ENCODE assay signal across 18 cellular contexts in the genomic region with DNA sequence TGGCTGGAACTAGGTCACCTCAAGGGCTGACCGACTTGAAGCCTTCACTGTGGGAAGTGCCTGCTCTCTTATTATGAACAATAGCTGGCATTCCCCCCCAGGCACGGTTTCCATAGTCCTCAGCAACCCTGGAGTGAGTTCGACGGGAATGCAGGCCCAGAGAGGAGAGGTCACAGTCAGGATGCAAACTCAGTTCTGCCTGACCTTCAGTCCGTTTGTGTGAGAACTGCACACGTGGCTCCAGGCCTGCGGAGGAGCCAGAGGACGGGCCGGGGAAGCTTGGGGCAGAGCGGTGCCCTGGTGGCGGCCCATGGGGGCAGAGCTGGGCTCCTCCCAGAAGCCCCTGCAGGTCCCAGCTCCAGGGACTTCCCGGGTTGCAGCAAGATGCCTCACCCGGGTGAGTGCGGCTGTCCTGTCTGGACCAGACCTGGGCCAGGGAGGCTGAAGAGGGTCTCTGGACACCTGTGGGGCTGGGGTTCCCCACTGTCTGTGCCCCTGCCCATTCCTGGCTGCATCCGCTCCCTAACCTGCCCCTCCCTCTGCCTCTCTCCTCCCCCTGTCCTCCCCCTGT. TPM values are rescaled to one million over a fixed set of nuclear protein-coding genes. Genes with fewer than 3 reads are reported as not detected.
DNase-seq lines count a peak whose midpoint lies in the region; ATAC-seq, FAIRE-seq and TF ChIP-seq lines count a peak whose summit lies in the region.
"Had no signal": no experiment of that assay in that cellular context is flagged by ENCODE, and none has a peak within 500 bp of the region (broad histone marks: within the 10 kb centered on the region; RNA-seq: fewer than 3 reads in every experiment).

No MANE protein-coding gene starts in this region.

- no peaks in the 10 kb centered on the region for H3K36me3 Mint-ChIP-seq in progenitor cell of endocrine pancreas (ENCODE audit: insufficient read depth)
- H3K36me3 Mint-ChIP-seq: activated naive CD4-positive, alpha-beta T cell treated with anti-CD3 and anti-CD28 coated beads, Interleukin-2, amount 10 ng/mL, durations not matched to agents 7 days and 5 days; memory B cell had no signal

- H3K4me1 ChIP-seq in foreskin keratinocyte, result peaks cover 12% of the 10 kb centered on the region
- H3K4me1 ChIP-seq: upper lobe of right lung had no signal

- no peak for ATAC-seq in HG03439 (IDR thresholded peaks at IDR 0.05; ENCODE audit: unreplicated experiment)
- ATAC-seq in foreskin keratinocyte, result no peak
- ATAC-seq: upper lobe of right lung had no signal

- H3K4me3 Mint-ChIP-seq in progenitor cell of endocrine pancreas (ENCODE audit: low read depth), result no peak overlapping the region
- H3K4me3 Mint-ChIP-seq: activated naive CD4-positive, alpha-beta T cell treated with anti-CD3 and anti-CD28 coated beads, Interleukin-2, amount 10 ng/mL, durations not matched to agents 7 days and 5 days; memory B cell; nephron progenitor cell had no signal

- peak overlapping the region; percentile 7 for H3K27ac ChIP-seq in angular gyrus (ENCODE audit: low read depth, low read length)
- no peak overlapping the region for H3K27ac ChIP-seq in foreskin keratinocyte
- H3K27ac ChIP-seq: upper lobe of right lung had no signal

- no peaks in the 10 kb centered on the region for H3K27me3 ChIP-seq in foreskin keratinocyte
- H3K27me3 ChIP-seq: upper lobe of right lung had no signal

- DNase-seq in H4 (ENCODE audit: low spot score), result peak; percentile 11
- peak; percentile 59 for DNase-seq in iPS-NIHi7 (ENCODE audit: extremely low spot score)
- no peak for DNase-seq in progenitor cell of endocrine pancreas (ENCODE audit: low spot score, unreplicated experiment)
- no peak for DNase-seq in stimulated activated naive CD4-positive, alpha-beta T cell treated with Interleukin-2 at 50 U/mL for 16 hours (lab: John Stamatoyannopoulos, UW)
- DNase-seq in H54 (ENCODE audit: insufficient read length, low spot score), result no peak
- DNase-seq in foreskin keratinocyte, result no peak
- DNase-seq: activated naive CD4-positive, alpha-beta T cell treated with anti-CD3 and anti-CD28 coated beads, Interleukin-2, amount 10 ng/mL, durations not matched to agents 7 days and 5 days; GOT3; KG1; NCI-H2029; NCI-H524; nephron progenitor cell; upper lobe of right lung had no signal

- H3K9me3 Mint-ChIP-seq in progenitor cell of endocrine pancreas (ENCODE audit: low read depth), result no peaks in the 10 kb centered on the region
- H3K9me3 Mint-ChIP-seq: activated naive CD4-positive, alpha-beta T cell treated with anti-CD3 and anti-CD28 coated beads, Interleukin-2, amount 10 ng/mL, durations not matched to agents 7 days and 5 days; memory B cell; nephron progenitor cell had no signal

- peaks cover 3% of the 10 kb centered on the region for H3K4me1 Mint-ChIP-seq in progenitor cell of endocrine pancreas (ENCODE audit: low read depth)
- H3K4me1 Mint-ChIP-seq: activated naive CD4-positive, alpha-beta T cell treated with anti-CD3 and anti-CD28 coated beads, Interleukin-2, amount 10 ng/mL, durations not matched to agents 7 days and 5 days; memory B cell; nephron progenitor cell had no signal

- TF ChIP-seq CTCF in progenitor cell of endocrine pancreas (IDR thresholded peaks at IDR 0.05; ENCODE audit: unreplicated experiment) (peak; percentile 13), foreskin keratinocyte (conservative IDR thresholded peaks at IDR 0.05) (no peak)

- H3K27ac Mint-ChIP-seq in progenitor cell of endocrine pancreas, result no peak overlapping the region
- H3K27ac Mint-ChIP-seq: activated naive CD4-positive, alpha-beta T cell treated with anti-CD3 and anti-CD28 coated beads, Interleukin-2, amount 10 ng/mL, durations not matched to agents 7 days and 5 days; memory B cell had no signal

- FAIRE-seq in H54 (lab: Jason Lieb, UNC), result no peak

- TF ChIP-seq POLR2A in H54 (IDR thresholded peaks at IDR 0.05; ENCODE audit: low read depth, low read length), result no peak

- no peaks in the 10 kb centered on the region for H3K27me3 Mint-ChIP-seq in progenitor cell of endocrine pancreas

RNA-seq across cellular contexts. Expression of gene SLC25A18, which starts 17.2 kb away (rescaled TPM):
- 0.41 and 1.0 TPM in 2 replicates for total RNA-seq in H4 (2014; rRNA removed; shearing (Covaris generic))
- total RNA-seq in progenitor cell of endocrine pancreas, result 2.3 and 2.6 TPM in 2 replicates
- total RNA-seq in foreskin keratinocyte, result not detected in 2 replicates
- polyA plus RNA-seq in foreskin keratinocyte, result not detected in 2 replicates
- total RNA-seq: dermis microvascular lymphatic vessel endothelial cell had no signal
- polyA plus RNA-seq: AG04450 had no signal

RNA-seq across cellular contexts. Expression of gene ATP6V1E1, which starts 48.0 kb away (rescaled TPM):
- total RNA-seq in H4 (2014; rRNA removed; shearing (Covaris generic)), result 93.4 and 125 TPM in 2 replicates
- total RNA-seq in progenitor cell of endocrine pancreas (59.7 and 61.3 TPM in 2 replicates), foreskin keratinocyte (105 and 118 TPM in 2 replicates)
- 120 and 127 TPM in 2 replicates for polyA plus RNA-seq in foreskin keratinocyte

RNA-seq across cellular contexts. Expression of gene BCL2L13, which starts 58.0 kb away (rescaled TPM):
- total RNA-seq in H4 (2014; rRNA removed; shearing (Covaris generic)), result 47.0 and 51.1 TPM in 2 replicates
- 34.1 and 36.0 TPM in 2 replicates for total RNA-seq in progenitor cell of endocrine pancreas
- total RNA-seq in foreskin keratinocyte, result 51.0 TPM in 2 replicates
- polyA plus RNA-seq in foreskin keratinocyte, result 25.9 and 31.3 TPM in 2 replicates

Comparison
In these comparisons a context has a peak if more than half of its experiments do, and no peak if none do; other contexts are left out.
1. DNase-seq: peak in H4 (single experiment) and iPS-NIHi7 (single experiment); none in progenitor cell of endocrine pancreas (single experiment), stimulated activated naive CD4-positive, alpha-beta T cell treated with Interleukin-2 at 50 U/mL for 16 hours (single experiment), H54 (single experiment) and foreskin keratinocyte (0 of 2).